In the genomic region with DNA sequence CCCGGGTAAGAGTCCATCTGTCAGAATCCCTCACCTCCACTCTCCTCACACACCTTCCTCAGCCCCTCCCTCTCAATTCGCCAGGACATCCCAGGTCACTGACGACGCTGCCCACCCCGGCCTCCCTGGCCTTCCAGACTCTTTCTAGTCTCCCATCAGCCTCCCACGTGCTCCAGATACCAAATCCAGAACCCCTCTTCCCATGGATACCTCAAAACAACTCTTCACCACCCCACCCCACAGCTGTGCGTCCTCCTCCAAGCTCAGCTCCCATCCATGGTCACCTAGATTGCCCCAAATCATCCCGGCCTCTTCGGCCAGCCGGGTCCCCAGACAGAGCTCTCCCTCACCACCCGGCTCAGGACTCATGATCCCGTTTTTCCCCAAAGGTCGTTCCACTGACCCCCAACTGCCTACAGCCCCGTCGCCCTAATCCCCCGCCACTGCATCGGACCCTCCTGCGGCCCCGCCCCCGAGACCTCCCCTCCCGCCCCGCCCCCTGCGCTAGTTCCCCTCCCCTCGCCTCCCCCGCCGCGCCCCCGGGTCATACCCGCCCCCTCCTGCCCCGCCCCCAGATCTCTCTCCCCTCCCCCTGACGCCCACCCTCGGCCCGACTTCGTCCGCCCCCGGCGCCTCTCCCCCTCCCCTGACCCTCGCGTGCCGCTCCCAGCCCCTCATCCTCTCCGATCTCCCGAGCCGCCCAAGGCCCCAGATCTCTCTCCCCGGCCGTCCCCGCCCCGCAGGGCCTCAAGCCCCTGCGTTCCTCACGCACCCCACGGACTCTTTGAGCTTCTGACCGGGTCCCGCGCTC, we compare ENCODE assay signal across 8 cellular contexts. TPM values are rescaled to one million over a fixed set of nuclear protein-coding genes. Genes with fewer than 3 reads are reported as not detected.
DNase-seq lines count a peak whose midpoint lies in the region; ATAC-seq and TF ChIP-seq lines count a peak whose summit lies in the region.

No MANE protein-coding gene starts in this region.

- TF ChIP-seq CTCF in 22Rv1 (IDR thresholded peaks at IDR 0.05) = no peak
- no peak for TF ChIP-seq CTCF in coronary artery (IDR thresholded peaks at IDR 0.05)

- H3K27ac ChIP-seq in 22Rv1 = peak overlapping the region; percentile 69
- peak overlapping the region; percentile 78; the same call in 1 of the 2 replicates for H3K27ac ChIP-seq in HUES6 (ENCODE audit: low read depth, low read length)
- H3K27ac ChIP-seq in coronary artery = peak overlapping the region; percentile 77 to 92

- peak overlapping the region; percentile 85 for H3K4me3 ChIP-seq in HUES6 (ENCODE audit: low read depth, low read length)
- peak overlapping the region; percentile 88 for H3K4me3 ChIP-seq in coronary artery

- peaks cover 14% of the 10 kb centered on the region for H3K36me3 ChIP-seq in HUES6 (ENCODE audit: control insufficient read depth, insufficient read depth, low read length)

- H3K27me3 ChIP-seq in HUES6 (ENCODE audit: control insufficient read depth, insufficient read depth, low read length) = no peaks in the 10 kb centered on the region

- ATAC-seq in GM18498 (IDR thresholded peaks at IDR 0.05; ENCODE audit: unreplicated experiment) (peak; percentile 9), left lobe of liver (peak; percentile 50)

- DNase-seq in T-helper 22 cell (ENCODE audit: low read depth) (peak; percentile 44), coronary artery (ENCODE audit: low spot score) (no peak), left lobe of liver (ENCODE audit: low spot score) (no peak), SW480 (ENCODE audit: low spot score) (no peak)
- DNase-seq in stimulated activated CD8-positive, alpha-beta memory T cell treated with anti-CD3 and anti-CD28 coated beads, Interleukin-12 subunit alpha, Interleukin-12 subunit beta, amount 100 ng/mL, for 4 hours (ENCODE audit: low read depth) = peak; percentile 41

- peak overlapping the region; percentile 70 for H3K9ac ChIP-seq in HUES6 (ENCODE audit: low read length)

- H3K9me3 ChIP-seq in HUES6 (ENCODE audit: control insufficient read depth, insufficient read depth, low read depth, low read length) = no peaks in the 10 kb centered on the region

- H3K4me1 ChIP-seq in HUES6 (ENCODE audit: control insufficient read depth, insufficient read depth, low read length) = peaks cover 14% of the 10 kb centered on the region

RNA-seq across cellular contexts. Expression of gene UBXN6, which starts 0.5 kb away (rescaled TPM):
- total RNA-seq in left lobe of liver = 73.5 TPM

RNA-seq across cellular contexts. Expression of gene HDGFL2, which starts 15.0 kb away (rescaled TPM):
- 16.8 TPM for total RNA-seq in left lobe of liver

RNA-seq across cellular contexts. Expression of gene CHAF1A, which starts 54.6 kb away (rescaled TPM):
- total RNA-seq in left lobe of liver = 3.3 TPM

RNA-seq across cellular contexts. Expression of gene SH3GL1, which starts 56.7 kb away (rescaled TPM):
- total RNA-seq in left lobe of liver = 30.2 TPM

Comparison
In these comparisons a context has a peak if more than half of its experiments do, and no peak if none do; other contexts are left out.
1. DNase-seq: peak in T-helper 22 cell (single experiment) and stimulated activated CD8-positive, alpha-beta memory T cell treated with anti-CD3 and anti-CD28 coated beads, Interleukin-12 subunit alpha, Interleukin-12 subunit beta, amount 100 ng/mL, for 4 hours (single experiment); none in coronary artery (single experiment), left lobe of liver (single experiment) and SW480 (single experiment).
2. Peak in every context shown above with its lines, with median percentiles within 50 percentile points of each other: H3K27ac ChIP-seq.